1 cellular context compared by ENCODE assay signal in genomic region chr12:6840428-6841138, GRCh38.
TF ChIP-seq lines count a peak whose summit lies in the region.

GNB3 (plus strand) TSS chr12:6840925; CDS start chr12:6841288, 363 bp downstream.

TF ChIP-seq in GM23338, 12 proteins besides CTCF, POLR2A, EP300 and RAD21:
- TF ChIP-seq NANOG (IDR thresholded peaks at IDR 0.05; ENCODE audit: borderline replicate concordance), result no peak
- TF ChIP-seq ZNF462 (CRISPR knock-in tag; IDR thresholded peaks at IDR 0.05), result no peak
- TF ChIP-seq JUNB (IDR thresholded peaks at IDR 0.05; ENCODE audit: unreplicated experiment), result no peak
- no peak for TF ChIP-seq EZH2 (IDR thresholded peaks at IDR 0.05; ENCODE audit: low read depth, unreplicated experiment)
- no peak for TF ChIP-seq STAT1 (IDR thresholded peaks at IDR 0.05; ENCODE audit: unreplicated experiment)
- no peak for TF ChIP-seq ZNF331 (CRISPR knock-in tag; IDR thresholded peaks at IDR 0.05; ENCODE audit: low read depth)
- no peak for TF ChIP-seq ETS1 (IDR thresholded peaks at IDR 0.05)
- no peak for TF ChIP-seq POLR2AphosphoS5 (IDR thresholded peaks at IDR 0.05; ENCODE audit: low read depth)
- TF ChIP-seq ZNF114 (CRISPR knock-in tag; IDR thresholded peaks at IDR 0.05), result no peak
- no peak for TF ChIP-seq EZH2phosphoT487 (IDR thresholded peaks at IDR 0.05; ENCODE audit: unreplicated experiment)
- TF ChIP-seq CREB1 (CRISPR knock-in tag; IDR thresholded peaks at IDR 0.05; ENCODE audit: low read depth), result no peak
